In the genomic region with DNA sequence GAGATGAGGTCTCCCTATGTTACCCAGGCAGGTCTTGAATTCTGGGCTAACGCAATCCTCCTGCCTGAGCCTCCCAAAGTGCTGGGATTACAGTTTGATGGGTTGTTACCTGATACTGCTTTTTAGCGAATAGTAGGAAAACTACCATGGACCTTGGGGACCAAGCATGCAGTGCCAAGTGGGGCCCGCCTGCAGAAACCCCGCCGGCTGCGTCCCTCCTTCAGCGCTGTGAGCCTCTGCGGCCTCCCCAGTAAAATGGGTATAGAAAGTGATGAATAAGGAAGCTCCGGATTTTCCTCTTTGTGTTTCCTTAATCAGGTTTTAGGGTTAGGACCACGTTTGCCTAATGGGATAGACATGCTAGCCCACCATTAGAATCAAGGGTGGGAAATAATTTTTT, we compare ENCODE assay signal across 18 cellular contexts. TPM values are rescaled to one million over a fixed set of nuclear protein-coding genes. Genes with fewer than 3 reads are reported as not detected.
"Had no signal": no experiment of that assay in that cellular context is flagged by ENCODE, and none has a peak within 500 bp of the region (broad histone marks: within the 10 kb centered on the region; RNA-seq: fewer than 3 reads in every experiment).

No MANE protein-coding gene starts in this region.

- H3K27me3 ChIP-seq: adrenal gland, colonic mucosa, neural progenitor cell, ovary had no signal

- H2AFZ ChIP-seq: neural progenitor cell had no signal

- H3K9me3 ChIP-seq: adrenal gland, colonic mucosa, ovary had no signal

- ATAC-seq: activated CD4-positive, CD25-positive, alpha-beta regulatory T cell treated with anti-CD3 and anti-CD28 coated beads, Interleukin-2, amount 50 U/mL, for 24 hours; activated T-helper 17 cell treated with anti-CD3 and anti-CD28 coated beads, Interleukin-2, amount 50 U/mL, for 72 hours had no signal

- H3K4me1 ChIP-seq: colonic mucosa, neural progenitor cell had no signal

- H3K27ac ChIP-seq: colonic mucosa, neural progenitor cell had no signal

- DNase-seq: activated CD4-positive, alpha-beta T cell treated with anti-CD3 and anti-CD28 coated beads, Interleukin-2, amount 50 U/mL, for 48 hours; activated naive CD4-positive, alpha-beta T cell treated with anti-CD3 and anti-CD28 coated beads, Interleukin-2, amount 10 ng/mL, durations not matched to agents 7 days and 5 days; adrenal gland; caudate nucleus; colonic mucosa; effector CD8-positive, alpha-beta T cell; foreskin melanocyte; immature natural killer cell; naive B cell; stimulated activated CD4-positive, alpha-beta T cell treated with anti-CD3 and anti-CD28 coated beads, Interleukin-4, amount 100 ng/mL, for 1 hour; stimulated activated naive CD4-positive, alpha-beta T cell; substantia nigra had no signal

- H3K9ac ChIP-seq: neural progenitor cell had no signal

- H3K36me3 Mint-ChIP-seq: immature natural killer cell, naive B cell, neural progenitor cell, type B pancreatic cell had no signal

- H3K27ac Mint-ChIP-seq: activated naive CD4-positive, alpha-beta T cell treated with anti-CD3 and anti-CD28 coated beads, Interleukin-2, amount 10 ng/mL, durations not matched to agents 7 days and 5 days; activated T-helper 17 cell treated with anti-CD3 and anti-CD28 coated beads, Interleukin-2, amount 50 U/mL, for 72 hours; neural progenitor cell; type B pancreatic cell had no signal

- H3K27me3 Mint-ChIP-seq: activated naive CD4-positive, alpha-beta T cell treated with anti-CD3 and anti-CD28 coated beads, Interleukin-2, amount 10 ng/mL, durations not matched to agents 7 days and 5 days; activated T-helper 17 cell treated with anti-CD3 and anti-CD28 coated beads, Interleukin-2, amount 50 U/mL, for 72 hours; naive B cell; type B pancreatic cell had no signal

- H3K36me3 ChIP-seq: adrenal gland, colonic mucosa, neural progenitor cell, ovary had no signal

- H3K9me3 Mint-ChIP-seq: activated naive CD4-positive, alpha-beta T cell treated with anti-CD3 and anti-CD28 coated beads, Interleukin-2, amount 10 ng/mL, durations not matched to agents 7 days and 5 days; activated T-helper 17 cell treated with anti-CD3 and anti-CD28 coated beads, Interleukin-2, amount 50 U/mL, for 72 hours; immature natural killer cell; naive B cell; neural progenitor cell; type B pancreatic cell had no signal

- H3K4me2 ChIP-seq: neural progenitor cell had no signal

- H3K4me3 Mint-ChIP-seq: activated naive CD4-positive, alpha-beta T cell treated with anti-CD3 and anti-CD28 coated beads, Interleukin-2, amount 10 ng/mL, durations not matched to agents 7 days and 5 days; activated T-helper 17 cell treated with anti-CD3 and anti-CD28 coated beads, Interleukin-2, amount 50 U/mL, for 72 hours; neural progenitor cell; type B pancreatic cell had no signal

- H3K4me3 ChIP-seq: adrenal gland, colonic mucosa, neural progenitor cell, ovary had no signal

RNA-seq across cellular contexts. Expression of gene RAMP1, which starts 30.4 kb away (rescaled TPM):
- total RNA-seq: lung microvascular endothelial cell had no signal
